1 cellular context compared by ENCODE assay signal in the genomic region with DNA sequence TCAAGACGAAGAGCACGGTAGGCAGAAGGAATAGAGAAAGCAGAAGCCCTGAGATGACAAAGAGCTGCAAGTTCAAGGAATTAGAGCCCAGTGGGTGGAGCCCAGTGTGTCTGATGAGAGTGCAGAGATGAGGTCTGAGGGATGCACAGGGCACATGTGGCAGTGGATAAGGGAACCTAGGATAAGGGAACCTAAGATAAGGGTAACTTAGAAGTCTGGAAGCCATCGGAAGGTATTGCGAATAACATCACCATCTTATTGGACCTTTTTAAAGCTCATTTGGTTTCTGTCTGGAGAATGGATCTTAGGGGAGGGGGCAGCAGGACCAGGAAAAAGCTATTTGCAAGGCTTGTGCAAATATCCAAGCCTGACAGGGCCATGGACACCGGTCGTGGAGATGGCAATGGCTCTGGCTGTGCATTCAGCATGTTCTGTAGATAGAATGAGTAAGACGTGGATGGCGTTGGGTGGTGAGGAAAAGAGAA.
TF ChIP-seq lines count a peak whose summit lies in the region.

No MANE protein-coding gene starts in this region.

TF ChIP-seq in K562, 482 proteins besides CTCF, POLR2A, EP300 and RAD21 (continued from another document and continues in another):
- TF ChIP-seq, protein P1, sequence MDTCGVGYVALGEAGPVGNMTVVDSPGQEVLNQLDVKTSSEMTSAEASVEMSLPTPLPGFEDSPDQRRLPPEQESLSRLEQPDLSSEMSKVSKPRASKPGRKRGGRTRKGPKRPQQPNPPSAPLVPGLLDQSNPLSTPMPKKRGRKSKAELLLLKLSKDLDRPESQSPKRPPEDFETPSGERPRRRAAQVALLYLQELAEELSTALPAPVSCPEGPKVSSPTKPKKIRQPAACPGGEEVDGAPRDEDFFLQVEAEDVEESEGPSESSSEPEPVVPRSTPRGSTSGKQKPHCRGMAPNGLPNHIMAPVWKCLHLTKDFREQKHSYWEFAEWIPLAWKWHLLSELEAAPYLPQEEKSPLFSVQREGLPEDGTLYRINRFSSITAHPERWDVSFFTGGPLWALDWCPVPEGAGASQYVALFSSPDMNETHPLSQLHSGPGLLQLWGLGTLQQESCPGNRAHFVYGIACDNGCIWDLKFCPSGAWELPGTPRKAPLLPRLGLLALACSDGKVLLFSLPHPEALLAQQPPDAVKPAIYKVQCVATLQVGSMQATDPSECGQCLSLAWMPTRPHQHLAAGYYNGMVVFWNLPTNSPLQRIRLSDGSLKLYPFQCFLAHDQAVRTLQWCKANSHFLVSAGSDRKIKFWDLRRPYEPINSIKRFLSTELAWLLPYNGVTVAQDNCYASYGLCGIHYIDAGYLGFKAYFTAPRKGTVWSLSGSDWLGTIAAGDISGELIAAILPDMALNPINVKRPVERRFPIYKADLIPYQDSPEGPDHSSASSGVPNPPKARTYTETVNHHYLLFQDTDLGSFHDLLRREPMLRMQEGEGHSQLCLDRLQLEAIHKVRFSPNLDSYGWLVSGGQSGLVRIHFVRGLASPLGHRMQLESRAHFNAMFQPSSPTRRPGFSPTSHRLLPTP (IDR thresholded peaks at IDR 0.05; ENCODE audit: borderline replicate concordance, extremely low read depth, insufficient read length) = no peak
- TF ChIP-seq TEAD1 (CRISPR knock-in tag; IDR thresholded peaks at IDR 0.05) = peak in 1 of 2 experiments; percentile 83; a peak in 2 of 4 replicates
- peak; percentile 86 for TF ChIP-seq POLR2AphosphoS5 (IDR thresholded peaks at IDR 0.05; ENCODE audit: control insufficient read depth, insufficient read depth, low read depth, low read length)
- TF ChIP-seq, protein P2, sequence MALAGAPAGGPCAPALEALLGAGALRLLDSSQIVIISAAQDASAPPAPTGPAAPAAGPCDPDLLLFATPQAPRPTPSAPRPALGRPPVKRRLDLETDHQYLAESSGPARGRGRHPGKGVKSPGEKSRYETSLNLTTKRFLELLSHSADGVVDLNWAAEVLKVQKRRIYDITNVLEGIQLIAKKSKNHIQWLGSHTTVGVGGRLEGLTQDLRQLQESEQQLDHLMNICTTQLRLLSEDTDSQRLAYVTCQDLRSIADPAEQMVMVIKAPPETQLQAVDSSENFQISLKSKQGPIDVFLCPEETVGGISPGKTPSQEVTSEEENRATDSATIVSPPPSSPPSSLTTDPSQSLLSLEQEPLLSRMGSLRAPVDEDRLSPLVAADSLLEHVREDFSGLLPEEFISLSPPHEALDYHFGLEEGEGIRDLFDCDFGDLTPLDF (CRISPR knock-in tag; IDR thresholded peaks at IDR 0.05) = no peak
- TF ChIP-seq ZNF354B (CRISPR knock-in tag; IDR thresholded peaks at IDR 0.05) = no peak
- TF ChIP-seq, protein P3, sequence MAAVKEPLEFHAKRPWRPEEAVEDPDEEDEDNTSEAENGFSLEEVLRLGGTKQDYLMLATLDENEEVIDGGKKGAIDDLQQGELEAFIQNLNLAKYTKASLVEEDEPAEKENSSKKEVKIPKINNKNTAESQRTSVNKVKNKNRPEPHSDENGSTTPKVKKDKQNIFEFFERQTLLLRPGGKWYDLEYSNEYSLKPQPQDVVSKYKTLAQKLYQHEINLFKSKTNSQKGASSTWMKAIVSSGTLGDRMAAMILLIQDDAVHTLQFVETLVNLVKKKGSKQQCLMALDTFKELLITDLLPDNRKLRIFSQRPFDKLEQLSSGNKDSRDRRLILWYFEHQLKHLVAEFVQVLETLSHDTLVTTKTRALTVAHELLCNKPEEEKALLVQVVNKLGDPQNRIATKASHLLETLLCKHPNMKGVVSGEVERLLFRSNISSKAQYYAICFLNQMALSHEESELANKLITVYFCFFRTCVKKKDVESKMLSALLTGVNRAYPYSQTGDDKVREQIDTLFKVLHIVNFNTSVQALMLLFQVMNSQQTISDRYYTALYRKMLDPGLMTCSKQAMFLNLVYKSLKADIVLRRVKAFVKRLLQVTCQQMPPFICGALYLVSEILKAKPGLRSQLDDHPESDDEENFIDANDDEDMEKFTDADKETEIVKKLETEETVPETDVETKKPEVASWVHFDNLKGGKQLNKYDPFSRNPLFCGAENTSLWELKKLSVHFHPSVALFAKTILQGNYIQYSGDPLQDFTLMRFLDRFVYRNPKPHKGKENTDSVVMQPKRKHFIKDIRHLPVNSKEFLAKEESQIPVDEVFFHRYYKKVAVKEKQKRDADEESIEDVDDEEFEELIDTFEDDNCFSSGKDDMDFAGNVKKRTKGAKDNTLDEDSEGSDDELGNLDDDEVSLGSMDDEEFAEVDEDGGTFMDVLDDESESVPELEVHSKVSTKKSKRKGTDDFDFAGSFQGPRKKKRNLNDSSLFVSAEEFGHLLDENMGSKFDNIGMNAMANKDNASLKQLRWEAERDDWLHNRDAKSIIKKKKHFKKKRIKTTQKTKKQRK (IDR thresholded peaks at IDR 0.05; ENCODE audit: borderline replicate concordance, low read depth, low read length) = no peak
- TF ChIP-seq SNRNP70 (optimal IDR thresholded peaks at IDR 0.05; ENCODE audit: low read depth, low read length) = no peak
- peak; percentile 63 for TF ChIP-seq RNF2 (IDR thresholded peaks at IDR 0.05)
- no peak for TF ChIP-seq HNRNPUL1 (IDR thresholded peaks at IDR 0.05; ENCODE audit: low read length)
- TF ChIP-seq NUFIP1 (IDR thresholded peaks at IDR 0.05; ENCODE audit: partially characterized antibody) = peak; percentile 22
- no peak for TF ChIP-seq ZNF445 (CRISPR knock-in tag; IDR thresholded peaks at IDR 0.05; ENCODE audit: low read depth)
- TF ChIP-seq, protein P4, sequence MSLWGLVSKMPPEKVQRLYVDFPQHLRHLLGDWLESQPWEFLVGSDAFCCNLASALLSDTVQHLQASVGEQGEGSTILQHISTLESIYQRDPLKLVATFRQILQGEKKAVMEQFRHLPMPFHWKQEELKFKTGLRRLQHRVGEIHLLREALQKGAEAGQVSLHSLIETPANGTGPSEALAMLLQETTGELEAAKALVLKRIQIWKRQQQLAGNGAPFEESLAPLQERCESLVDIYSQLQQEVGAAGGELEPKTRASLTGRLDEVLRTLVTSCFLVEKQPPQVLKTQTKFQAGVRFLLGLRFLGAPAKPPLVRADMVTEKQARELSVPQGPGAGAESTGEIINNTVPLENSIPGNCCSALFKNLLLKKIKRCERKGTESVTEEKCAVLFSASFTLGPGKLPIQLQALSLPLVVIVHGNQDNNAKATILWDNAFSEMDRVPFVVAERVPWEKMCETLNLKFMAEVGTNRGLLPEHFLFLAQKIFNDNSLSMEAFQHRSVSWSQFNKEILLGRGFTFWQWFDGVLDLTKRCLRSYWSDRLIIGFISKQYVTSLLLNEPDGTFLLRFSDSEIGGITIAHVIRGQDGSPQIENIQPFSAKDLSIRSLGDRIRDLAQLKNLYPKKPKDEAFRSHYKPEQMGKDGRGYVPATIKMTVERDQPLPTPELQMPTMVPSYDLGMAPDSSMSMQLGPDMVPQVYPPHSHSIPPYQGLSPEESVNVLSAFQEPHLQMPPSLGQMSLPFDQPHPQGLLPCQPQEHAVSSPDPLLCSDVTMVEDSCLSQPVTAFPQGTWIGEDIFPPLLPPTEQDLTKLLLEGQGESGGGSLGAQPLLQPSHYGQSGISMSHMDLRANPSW (CRISPR knock-in tag; IDR thresholded peaks at IDR 0.05) = no peak
- TF ChIP-seq ZNF253 (CRISPR knock-in tag; conservative IDR thresholded peaks at IDR 0.05) = no peak
- TF ChIP-seq, protein P5, sequence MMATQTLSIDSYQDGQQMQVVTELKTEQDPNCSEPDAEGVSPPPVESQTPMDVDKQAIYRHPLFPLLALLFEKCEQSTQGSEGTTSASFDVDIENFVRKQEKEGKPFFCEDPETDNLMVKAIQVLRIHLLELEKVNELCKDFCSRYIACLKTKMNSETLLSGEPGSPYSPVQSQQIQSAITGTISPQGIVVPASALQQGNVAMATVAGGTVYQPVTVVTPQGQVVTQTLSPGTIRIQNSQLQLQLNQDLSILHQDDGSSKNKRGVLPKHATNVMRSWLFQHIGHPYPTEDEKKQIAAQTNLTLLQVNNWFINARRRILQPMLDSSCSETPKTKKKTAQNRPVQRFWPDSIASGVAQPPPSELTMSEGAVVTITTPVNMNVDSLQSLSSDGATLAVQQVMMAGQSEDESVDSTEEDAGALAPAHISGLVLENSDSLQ (IDR thresholded peaks at IDR 0.05) = peak; percentile 31
- TF ChIP-seq CXXC5 (CRISPR knock-in tag; IDR thresholded peaks at IDR 0.05) = peak; percentile 51
- no peak; the same call in 1 of the 2 replicates for TF ChIP-seq HLTF (IDR thresholded peaks at IDR 0.05)
- peak; percentile 97 for TF ChIP-seq HDAC2 (IDR thresholded peaks at IDR 0.05)
- no peak for TF ChIP-seq TCF7L2 (IDR thresholded peaks at IDR 0.05; ENCODE audit: low read depth, low read length)
- TF ChIP-seq CBFB (CRISPR knock-in tag; IDR thresholded peaks at IDR 0.05) = no peak
- TF ChIP-seq NR2F6 (CRISPR knock-in tag; IDR thresholded peaks at IDR 0.05) = no peak
- TF ChIP-seq CCAR2 (IDR thresholded peaks at IDR 0.05; ENCODE audit: low read depth, low read length) = no peak
- TF ChIP-seq, protein P6, sequence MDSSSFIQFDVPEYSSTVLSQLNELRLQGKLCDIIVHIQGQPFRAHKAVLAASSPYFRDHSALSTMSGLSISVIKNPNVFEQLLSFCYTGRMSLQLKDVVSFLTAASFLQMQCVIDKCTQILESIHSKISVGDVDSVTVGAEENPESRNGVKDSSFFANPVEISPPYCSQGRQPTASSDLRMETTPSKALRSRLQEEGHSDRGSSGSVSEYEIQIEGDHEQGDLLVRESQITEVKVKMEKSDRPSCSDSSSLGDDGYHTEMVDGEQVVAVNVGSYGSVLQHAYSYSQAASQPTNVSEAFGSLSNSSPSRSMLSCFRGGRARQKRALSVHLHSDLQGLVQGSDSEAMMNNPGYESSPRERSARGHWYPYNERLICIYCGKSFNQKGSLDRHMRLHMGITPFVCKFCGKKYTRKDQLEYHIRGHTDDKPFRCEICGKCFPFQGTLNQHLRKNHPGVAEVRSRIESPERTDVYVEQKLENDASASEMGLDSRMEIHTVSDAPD (CRISPR knock-in tag; IDR thresholded peaks at IDR 0.05) = no peak
- TF ChIP-seq NRF1 (conservative IDR thresholded peaks at IDR 0.05 in 1 of 2, IDR thresholded peaks at IDR 0.05 in 1 of 2) = peak; percentile 23 to 31; a peak in 2 of 4 replicates
- TF ChIP-seq HIVEP1 (CRISPR knock-in tag; IDR thresholded peaks at IDR 0.05) = no peak
- TF ChIP-seq HDAC8 (tag; IDR thresholded peaks at IDR 0.05) = no peak
- peak; percentile 42; the same call in 1 of the 2 replicates for TF ChIP-seq EHMT2 (IDR thresholded peaks at IDR 0.05)
- TF ChIP-seq, protein P7, sequence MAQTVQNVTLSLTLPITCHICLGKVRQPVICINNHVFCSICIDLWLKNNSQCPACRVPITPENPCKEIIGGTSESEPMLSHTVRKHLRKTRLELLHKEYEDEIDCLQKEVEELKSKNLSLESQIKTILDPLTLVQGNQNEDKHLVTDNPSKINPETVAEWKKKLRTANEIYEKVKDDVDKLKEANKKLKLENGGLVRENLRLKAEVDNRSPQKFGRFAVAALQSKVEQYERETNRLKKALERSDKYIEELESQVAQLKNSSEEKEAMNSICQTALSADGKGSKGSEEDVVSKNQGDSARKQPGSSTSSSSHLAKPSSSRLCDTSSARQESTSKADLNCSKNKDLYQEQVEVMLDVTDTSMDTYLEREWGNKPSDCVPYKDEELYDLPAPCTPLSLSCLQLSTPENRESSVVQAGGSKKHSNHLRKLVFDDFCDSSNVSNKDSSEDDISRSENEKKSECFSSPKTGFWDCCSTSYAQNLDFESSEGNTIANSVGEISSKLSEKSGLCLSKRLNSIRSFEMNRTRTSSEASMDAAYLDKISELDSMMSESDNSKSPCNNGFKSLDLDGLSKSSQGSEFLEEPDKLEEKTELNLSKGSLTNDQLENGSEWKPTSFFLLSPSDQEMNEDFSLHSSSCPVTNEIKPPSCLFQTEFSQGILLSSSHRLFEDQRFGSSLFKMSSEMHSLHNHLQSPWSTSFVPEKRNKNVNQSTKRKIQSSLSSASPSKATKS (CRISPR knock-in tag; IDR thresholded peaks at IDR 0.05) = no peak
- TF ChIP-seq ZNF217 (CRISPR knock-in tag; IDR thresholded peaks at IDR 0.05) = no peak
- no peak for TF ChIP-seq PHF8 (IDR thresholded peaks at IDR 0.05; ENCODE audit: borderline replicate concordance, low read length)
- no peak for TF ChIP-seq BACH1 (tag; IDR thresholded peaks at IDR 0.05)
- no peak for TF ChIP-seq ZNF561 (CRISPR knock-in tag; conservative IDR thresholded peaks at IDR 0.05)
- TF ChIP-seq, protein P8, sequence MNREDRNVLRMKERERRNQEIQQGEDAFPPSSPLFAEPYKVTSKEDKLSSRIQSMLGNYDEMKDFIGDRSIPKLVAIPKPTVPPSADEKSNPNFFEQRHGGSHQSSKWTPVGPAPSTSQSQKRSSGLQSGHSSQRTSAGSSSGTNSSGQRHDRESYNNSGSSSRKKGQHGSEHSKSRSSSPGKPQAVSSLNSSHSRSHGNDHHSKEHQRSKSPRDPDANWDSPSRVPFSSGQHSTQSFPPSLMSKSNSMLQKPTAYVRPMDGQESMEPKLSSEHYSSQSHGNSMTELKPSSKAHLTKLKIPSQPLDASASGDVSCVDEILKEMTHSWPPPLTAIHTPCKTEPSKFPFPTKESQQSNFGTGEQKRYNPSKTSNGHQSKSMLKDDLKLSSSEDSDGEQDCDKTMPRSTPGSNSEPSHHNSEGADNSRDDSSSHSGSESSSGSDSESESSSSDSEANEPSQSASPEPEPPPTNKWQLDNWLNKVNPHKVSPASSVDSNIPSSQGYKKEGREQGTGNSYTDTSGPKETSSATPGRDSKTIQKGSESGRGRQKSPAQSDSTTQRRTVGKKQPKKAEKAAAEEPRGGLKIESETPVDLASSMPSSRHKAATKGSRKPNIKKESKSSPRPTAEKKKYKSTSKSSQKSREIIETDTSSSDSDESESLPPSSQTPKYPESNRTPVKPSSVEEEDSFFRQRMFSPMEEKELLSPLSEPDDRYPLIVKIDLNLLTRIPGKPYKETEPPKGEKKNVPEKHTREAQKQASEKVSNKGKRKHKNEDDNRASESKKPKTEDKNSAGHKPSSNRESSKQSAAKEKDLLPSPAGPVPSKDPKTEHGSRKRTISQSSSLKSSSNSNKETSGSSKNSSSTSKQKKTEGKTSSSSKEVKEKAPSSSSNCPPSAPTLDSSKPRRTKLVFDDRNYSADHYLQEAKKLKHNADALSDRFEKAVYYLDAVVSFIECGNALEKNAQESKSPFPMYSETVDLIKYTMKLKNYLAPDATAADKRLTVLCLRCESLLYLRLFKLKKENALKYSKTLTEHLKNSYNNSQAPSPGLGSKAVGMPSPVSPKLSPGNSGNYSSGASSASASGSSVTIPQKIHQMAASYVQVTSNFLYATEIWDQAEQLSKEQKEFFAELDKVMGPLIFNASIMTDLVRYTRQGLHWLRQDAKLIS (CRISPR knock-in tag; IDR thresholded peaks at IDR 0.05) = no peak
- TF ChIP-seq ZNF232 (CRISPR knock-in tag; IDR thresholded peaks at IDR 0.05) = no peak
- TF ChIP-seq JUND (IDR thresholded peaks at IDR 0.05; ENCODE audit: borderline replicate concordance, low read depth, low read length) = peak; percentile 72
- peak; percentile 83; the same call in 2 of the 3 replicates for TF ChIP-seq JUND (tag; IDR thresholded peaks at IDR 0.05; ENCODE audit: borderline replicate concordance, low read depth, low read length)
- TF ChIP-seq, protein P9, sequence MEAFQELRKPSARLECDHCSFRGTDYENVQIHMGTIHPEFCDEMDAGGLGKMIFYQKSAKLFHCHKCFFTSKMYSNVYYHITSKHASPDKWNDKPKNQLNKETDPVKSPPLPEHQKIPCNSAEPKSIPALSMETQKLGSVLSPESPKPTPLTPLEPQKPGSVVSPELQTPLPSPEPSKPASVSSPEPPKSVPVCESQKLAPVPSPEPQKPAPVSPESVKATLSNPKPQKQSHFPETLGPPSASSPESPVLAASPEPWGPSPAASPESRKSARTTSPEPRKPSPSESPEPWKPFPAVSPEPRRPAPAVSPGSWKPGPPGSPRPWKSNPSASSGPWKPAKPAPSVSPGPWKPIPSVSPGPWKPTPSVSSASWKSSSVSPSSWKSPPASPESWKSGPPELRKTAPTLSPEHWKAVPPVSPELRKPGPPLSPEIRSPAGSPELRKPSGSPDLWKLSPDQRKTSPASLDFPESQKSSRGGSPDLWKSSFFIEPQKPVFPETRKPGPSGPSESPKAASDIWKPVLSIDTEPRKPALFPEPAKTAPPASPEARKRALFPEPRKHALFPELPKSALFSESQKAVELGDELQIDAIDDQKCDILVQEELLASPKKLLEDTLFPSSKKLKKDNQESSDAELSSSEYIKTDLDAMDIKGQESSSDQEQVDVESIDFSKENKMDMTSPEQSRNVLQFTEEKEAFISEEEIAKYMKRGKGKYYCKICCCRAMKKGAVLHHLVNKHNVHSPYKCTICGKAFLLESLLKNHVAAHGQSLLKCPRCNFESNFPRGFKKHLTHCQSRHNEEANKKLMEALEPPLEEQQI (IDR thresholded peaks at IDR 0.05) = no peak
